33 cellular contexts compared by ENCODE assay signal in genomic region chr4:5575941-5576340, GRCh38.
"Had no signal": no experiment of that assay in that cellular context is flagged by ENCODE, and none has a peak within 500 bp of the region (broad histone marks: within the 10 kb centered on the region; RNA-seq: fewer than 3 reads in every experiment).

No MANE protein-coding gene starts in this region.

- H3K27ac ChIP-seq: adrenal gland, ascending aorta, body of pancreas, brain microvascular endothelial cell, breast epithelium, cardiac muscle cell had no signal

- H3K27me3 ChIP-seq: adrenal gland, ascending aorta, body of pancreas, brain microvascular endothelial cell, breast epithelium, cardiac muscle cell had no signal

- H3K4me3 ChIP-seq: adrenal gland, ascending aorta, body of pancreas, breast epithelium, cardiac muscle cell had no signal

- H3K4me1 ChIP-seq: adrenal gland, ascending aorta, body of pancreas had no signal

- DNase-seq: activated effector memory CD4-positive, alpha-beta T cell treated with anti-CD3 and anti-CD28 coated beads, Interleukin-2, amount 50 U/mL, for 16 hours; activated effector memory CD4-positive, alpha-beta T cell treated with Interleukin-2 at 50 U/mL for 16 hours; activated gamma-delta T cell; activated gamma-delta T cell treated with Interleukin-2 at 50 U/mL for 16 hours; activated naive CD4-positive, alpha-beta T cell; activated naive CD4-positive, alpha-beta T cell treated with anti-CD3 and anti-CD28 coated beads for 36 hours; activated naive CD4-positive, alpha-beta T cell treated with anti-CD3 and anti-CD28 coated beads, Interleukin-2, amount 10 ng/mL, durations not matched to agents 7 days and 5 days; activated naive CD4-positive, alpha-beta T cell treated with anti-CD3 and anti-CD28 coated beads, Interleukin-2, amount 50 U/mL, for 16 hours; activated naive CD4-positive, alpha-beta T cell treated with Interleukin-2 at 50 U/mL for 16 hours; activated naive CD8-positive, alpha-beta T cell treated with anti-CD3 and anti-CD28 coated beads for 36 hours; activated naive CD8-positive, alpha-beta T cell treated with anti-CD3 and anti-CD28 coated beads, Interleukin-2, amount 10 ng/mL, durations not matched to agents 7 days and 5 days; activated naive CD8-positive, alpha-beta T cell treated with anti-CD3 and anti-CD28 coated beads, Interleukin-2, amount 50 U/mL, for 24 hours; activated T-cell treated with anti-CD3 and anti-CD28 coated beads for 4 hours; activated T-cell treated with anti-CD3 and anti-CD28 coated beads, Interleukin-2, amount 50 U/mL, for 1 hour; activated T-cell treated with anti-CD3 and anti-CD28 coated beads, Interleukin-2, amount 50 U/mL, for 24 hours; activated T-cell treated with anti-CD3 and anti-CD28 coated beads, Interleukin-2, amount 50 U/mL, for 4 hours; activated T-cell treated with anti-CD3 and anti-CD28 coated beads, Interleukin-2, amount 50 U/mL, for 48 hours; activated T-cell treated with anti-CD3 and anti-CD28 coated beads, Interleukin-2, amount 50 U/mL, for 72 hours; adrenal gland; amniotic stem cell; amygdala; anterior cingulate cortex; aorta; body of pancreas; brain microvascular endothelial cell; caudate nucleus; central memory CD4-positive, alpha-beta T cell; cerebellar nuclear complex had no signal

- H3K9me3 ChIP-seq: adrenal gland, ascending aorta, body of pancreas had no signal

- H3K36me3 ChIP-seq: adrenal gland, cardiac muscle cell had no signal

- ATAC-seq: activated naive CD4-positive, alpha-beta T cell treated with anti-CD3 and anti-CD28 coated beads, Interleukin-2, amount 50 U/mL, for 72 hours; activated naive CD8-positive, alpha-beta T cell treated with anti-CD3 and anti-CD28 coated beads, Interleukin-2, amount 50 U/mL, for 24 hours; activated T-cell treated with anti-CD3 and anti-CD28 coated beads, Interleukin-2, amount 50 U/mL, for 4 hours; activated T-cell treated with anti-CD3 and anti-CD28 coated beads, Interleukin-2, amount 50 U/mL, for 72 hours; activated T-helper 17 cell treated with anti-CD3 and anti-CD28 coated beads, Interleukin-2, amount 50 U/mL, for 72 hours; body of pancreas had no signal
